In genomic region chr7:54981913-54982312, GRCh38 we compare ENCODE assay signal across 32 cellular contexts. TPM values are rescaled to one million over a fixed set of nuclear protein-coding genes. Genes with fewer than 3 reads are reported as not detected.
"Had no signal": no experiment of that assay in that cellular context is flagged by ENCODE, and none has a peak within 500 bp of the region (broad histone marks: within the 10 kb centered on the region; RNA-seq: fewer than 3 reads in every experiment).

No MANE protein-coding gene starts in this region.

- ATAC-seq: activated CD4-positive, alpha-beta T cell treated with anti-CD3 and anti-CD28 coated beads for 36 hours; activated CD4-positive, CD25-positive, alpha-beta regulatory T cell treated with anti-CD3 and anti-CD28 coated beads, Interleukin-2, amount 50 U/mL, for 24 hours; activated CD8-positive, alpha-beta T cell treated with anti-CD3 and anti-CD28 coated beads, Interleukin-2, amount 10 ng/mL, durations not matched to agents 7 days and 5 days; activated naive CD8-positive, alpha-beta T cell treated with anti-CD3 and anti-CD28 coated beads, Interleukin-2, amount 50 U/mL, for 24 hours; WTC11 had no signal

- H3K9ac ChIP-seq: SK-N-SH had no signal

- H3K4me3 Mint-ChIP-seq: activated CD4-positive, alpha-beta T cell treated with anti-CD3 and anti-CD28 coated beads for 36 hours; activated CD4-positive, alpha-beta T cell treated with anti-CD3 and anti-CD28 coated beads, Interleukin-2, amount 10 ng/mL, durations not matched to agents 7 days and 5 days; activated CD8-positive, alpha-beta T cell treated with anti-CD3 and anti-CD28 coated beads, Interleukin-2, amount 10 ng/mL, durations not matched to agents 7 days and 5 days; activated naive CD8-positive, alpha-beta T cell; activated naive CD8-positive, alpha-beta T cell treated with anti-CD3 and anti-CD28 coated beads, Interleukin-2, amount 50 U/mL, for 24 hours; activated T-cell treated with anti-CD3 and anti-CD28 coated beads, Interleukin-2, amount 50 U/mL, for 24 hours; brain; T-helper 1 cell treated with Interleukin-12 subunit alpha and Interleukin-12 subunit beta and Interleukin-4 antibody, amounts not matched to agents 30 μg/mL and 1 μg/mL, for 36 hours; T-helper 2 cell treated with Interferon-gamma antibody and Interleukin-4, amounts not matched to agents 5 μg/mL and 100 μg/mL, for 36 hours; WTC11 had no signal

- H3K9me3 ChIP-seq: Peyer's patch, SJSA1, SK-N-SH had no signal

- DNase-seq: activated CD4-positive, alpha-beta T cell treated with anti-CD3 and anti-CD28 coated beads for 36 hours; activated CD4-positive, alpha-beta T cell treated with anti-CD3 and anti-CD28 coated beads, Interleukin-2, amount 10 ng/mL, durations not matched to agents 7 days and 5 days; activated CD4-positive, alpha-beta T cell treated with anti-CD3 and anti-CD28 coated beads, Interleukin-2, amount 50 U/mL, for 48 hours; activated CD8-positive, alpha-beta T cell treated with anti-CD3 and anti-CD28 coated beads, Interleukin-2, amount 10 ng/mL, durations not matched to agents 7 days and 5 days; activated gamma-delta T cell; activated naive CD4-positive, alpha-beta T cell treated with Interleukin-2 at 50 U/mL for 16 hours; activated naive CD8-positive, alpha-beta T cell treated with anti-CD3 and anti-CD28 coated beads, Interleukin-2, amount 50 U/mL, for 24 hours; activated T-cell treated with anti-CD3 and anti-CD28 coated beads, Interleukin-2, amount 50 U/mL, for 24 hours; anterior cingulate cortex; caudate nucleus; cerebellar nuclear complex; NCI-H1105; NCI-H1417 treated with DMSO at 0.1 percent for 48 hours; NCI-H1694; NCI-H1930; NCI-H2081 treated with DMSO at 0.1 percent for 48 hours; NCI-H446; NCI-H510A treated with DMSO at 0.1 percent for 48 hours; NCI-H69; NCI-H82; Peyer's patch; SHP77 treated with DMSO at 0.1 percent for 48 hours; SK-N-SH had no signal

- H3K27me3 ChIP-seq: Peyer's patch, SJSA1 had no signal

- H3K4me1 ChIP-seq: Peyer's patch had no signal

- H3K4me2 ChIP-seq: SK-N-SH had no signal

- H3K9me3 Mint-ChIP-seq: activated CD4-positive, alpha-beta T cell treated with anti-CD3 and anti-CD28 coated beads, Interleukin-2, amount 10 ng/mL, durations not matched to agents 7 days and 5 days; activated naive CD8-positive, alpha-beta T cell treated with anti-CD3 and anti-CD28 coated beads, Interleukin-2, amount 50 U/mL, for 24 hours; activated T-cell treated with anti-CD3 and anti-CD28 coated beads, Interleukin-2, amount 50 U/mL, for 24 hours; activated T-helper 2 cell treated with anti-CD3 and anti-CD28 coated beads, Interferon-gamma antibody, Interleukin-2, Interleukin-4, amounts not matched to agents 10 μg/mL and 5 μg/mL and 100 μg/mL, durations not matched to agents 14 hours and 24 hours and 36 hours; T-helper 1 cell treated with Interleukin-12 subunit alpha and Interleukin-12 subunit beta and Interleukin-4 antibody, amounts not matched to agents 30 μg/mL and 1 μg/mL, for 36 hours; T-helper 2 cell treated with Interferon-gamma antibody and Interleukin-4, amounts not matched to agents 5 μg/mL and 100 μg/mL, for 36 hours had no signal

- H3K27ac Mint-ChIP-seq: activated CD4-positive, alpha-beta T cell treated with anti-CD3 and anti-CD28 coated beads for 36 hours; activated CD4-positive, alpha-beta T cell treated with anti-CD3 and anti-CD28 coated beads, Interleukin-2, amount 10 ng/mL, durations not matched to agents 7 days and 5 days; activated CD8-positive, alpha-beta T cell treated with anti-CD3 and anti-CD28 coated beads, Interleukin-2, amount 10 ng/mL, durations not matched to agents 7 days and 5 days; activated naive CD8-positive, alpha-beta T cell; activated naive CD8-positive, alpha-beta T cell treated with anti-CD3 and anti-CD28 coated beads, Interleukin-2, amount 50 U/mL, for 24 hours; activated T-cell treated with anti-CD3 and anti-CD28 coated beads, Interleukin-2, amount 50 U/mL, for 24 hours; activated T-helper 2 cell treated with anti-CD3 and anti-CD28 coated beads, Interferon-gamma antibody, Interleukin-2, Interleukin-4, amounts not matched to agents 10 μg/mL and 5 μg/mL and 100 μg/mL, durations not matched to agents 14 hours and 24 hours and 36 hours; brain; T-helper 1 cell treated with Interleukin-12 subunit alpha and Interleukin-12 subunit beta and Interleukin-4 antibody, amounts not matched to agents 30 μg/mL and 1 μg/mL, for 36 hours; T-helper 2 cell treated with Interferon-gamma antibody and Interleukin-4, amounts not matched to agents 5 μg/mL and 100 μg/mL, for 36 hours; WTC11 had no signal

- H3K4me1 Mint-ChIP-seq: activated CD4-positive, alpha-beta T cell treated with anti-CD3 and anti-CD28 coated beads for 36 hours; activated CD4-positive, alpha-beta T cell treated with anti-CD3 and anti-CD28 coated beads, Interleukin-2, amount 10 ng/mL, durations not matched to agents 7 days and 5 days; activated naive CD8-positive, alpha-beta T cell treated with anti-CD3 and anti-CD28 coated beads, Interleukin-2, amount 50 U/mL, for 24 hours; brain had no signal

- H3K27me3 Mint-ChIP-seq: activated naive CD8-positive, alpha-beta T cell; activated naive CD8-positive, alpha-beta T cell treated with anti-CD3 and anti-CD28 coated beads, Interleukin-2, amount 50 U/mL, for 24 hours had no signal

- FAIRE-seq: bronchial epithelial cell had no signal

- H3K36me3 Mint-ChIP-seq: activated naive CD8-positive, alpha-beta T cell; brain; WTC11 had no signal

- H3K27ac ChIP-seq: Peyer's patch, SJSA1 had no signal

- H3K4me3 ChIP-seq: Peyer's patch, SJSA1 had no signal

- H3K36me3 ChIP-seq: Peyer's patch, SJSA1 had no signal

RNA-seq across cellular contexts. Expression of gene EGFR, which starts 36.9 kb away (rescaled TPM):
- total RNA-seq: activated CD4-positive, alpha-beta T cell treated with anti-CD3 and anti-CD28 coated beads, Interleukin-2, amount 10 ng/mL, durations not matched to agents 7 days and 5 days; activated CD8-positive, alpha-beta T cell treated with anti-CD3 and anti-CD28 coated beads, Interleukin-2, amount 10 ng/mL, durations not matched to agents 7 days and 5 days; activated T-helper 2 cell treated with anti-CD3 and anti-CD28 coated beads, Interferon-gamma antibody, Interleukin-2, Interleukin-4, amounts not matched to agents 10 μg/mL and 5 μg/mL and 100 μg/mL, durations not matched to agents 14 hours and 24 hours and 36 hours had no signal
